ENCODE assay signal across 3 cellular contexts in genomic region chr11:105611837-105612480, GRCh38.
TF ChIP-seq lines count a peak whose summit lies in the region.

No MANE protein-coding gene starts in this region.

TF ChIP-seq in SK-N-SH, 30 proteins besides CTCF, POLR2A, EP300 and RAD21 (continued from another document):
- TF ChIP-seq, protein P1, sequence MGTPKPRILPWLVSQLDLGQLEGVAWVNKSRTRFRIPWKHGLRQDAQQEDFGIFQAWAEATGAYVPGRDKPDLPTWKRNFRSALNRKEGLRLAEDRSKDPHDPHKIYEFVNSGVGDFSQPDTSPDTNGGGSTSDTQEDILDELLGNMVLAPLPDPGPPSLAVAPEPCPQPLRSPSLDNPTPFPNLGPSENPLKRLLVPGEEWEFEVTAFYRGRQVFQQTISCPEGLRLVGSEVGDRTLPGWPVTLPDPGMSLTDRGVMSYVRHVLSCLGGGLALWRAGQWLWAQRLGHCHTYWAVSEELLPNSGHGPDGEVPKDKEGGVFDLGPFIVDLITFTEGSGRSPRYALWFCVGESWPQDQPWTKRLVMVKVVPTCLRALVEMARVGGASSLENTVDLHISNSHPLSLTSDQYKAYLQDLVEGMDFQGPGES (IDR thresholded peaks at IDR 0.05; ENCODE audit: low read depth, low read length): no peak
- TF ChIP-seq REST (IDR thresholded peaks at IDR 0.05; ENCODE audit: low read depth, low read length) (no peak), YY1 (IDR thresholded peaks at IDR 0.05; ENCODE audit: low read depth) (no peak), FOXM1 (IDR thresholded peaks at IDR 0.05; ENCODE audit: low read depth) (no peak), GABPA (IDR thresholded peaks at IDR 0.05; ENCODE audit: low read depth) (no peak), ELF1 (IDR thresholded peaks at IDR 0.05) (no peak), PBX3 (IDR thresholded peaks at IDR 0.05) (no peak), TEAD4 (IDR thresholded peaks at IDR 0.05; ENCODE audit: borderline replicate concordance, insufficient read depth) (no peak), CHD2 (IDR thresholded peaks at IDR 0.05; ENCODE audit: low read length, partially characterized antibody) (no peak)
- TF ChIP-seq, protein P2, sequence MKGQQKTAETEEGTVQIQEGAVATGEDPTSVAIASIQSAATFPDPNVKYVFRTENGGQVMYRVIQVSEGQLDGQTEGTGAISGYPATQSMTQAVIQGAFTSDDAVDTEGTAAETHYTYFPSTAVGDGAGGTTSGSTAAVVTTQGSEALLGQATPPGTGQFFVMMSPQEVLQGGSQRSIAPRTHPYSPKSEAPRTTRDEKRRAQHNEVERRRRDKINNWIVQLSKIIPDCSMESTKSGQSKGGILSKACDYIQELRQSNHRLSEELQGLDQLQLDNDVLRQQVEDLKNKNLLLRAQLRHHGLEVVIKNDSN (IDR thresholded peaks at IDR 0.05; ENCODE audit: borderline replicate concordance, low read depth): no peak

TF ChIP-seq in SK-N-SH treated with all-trans-retinoic acid at 6 μM for 48 hours, 23 proteins besides CTCF, POLR2A, EP300 and RAD21 (continued from another document):
- TF ChIP-seq, protein P3, sequence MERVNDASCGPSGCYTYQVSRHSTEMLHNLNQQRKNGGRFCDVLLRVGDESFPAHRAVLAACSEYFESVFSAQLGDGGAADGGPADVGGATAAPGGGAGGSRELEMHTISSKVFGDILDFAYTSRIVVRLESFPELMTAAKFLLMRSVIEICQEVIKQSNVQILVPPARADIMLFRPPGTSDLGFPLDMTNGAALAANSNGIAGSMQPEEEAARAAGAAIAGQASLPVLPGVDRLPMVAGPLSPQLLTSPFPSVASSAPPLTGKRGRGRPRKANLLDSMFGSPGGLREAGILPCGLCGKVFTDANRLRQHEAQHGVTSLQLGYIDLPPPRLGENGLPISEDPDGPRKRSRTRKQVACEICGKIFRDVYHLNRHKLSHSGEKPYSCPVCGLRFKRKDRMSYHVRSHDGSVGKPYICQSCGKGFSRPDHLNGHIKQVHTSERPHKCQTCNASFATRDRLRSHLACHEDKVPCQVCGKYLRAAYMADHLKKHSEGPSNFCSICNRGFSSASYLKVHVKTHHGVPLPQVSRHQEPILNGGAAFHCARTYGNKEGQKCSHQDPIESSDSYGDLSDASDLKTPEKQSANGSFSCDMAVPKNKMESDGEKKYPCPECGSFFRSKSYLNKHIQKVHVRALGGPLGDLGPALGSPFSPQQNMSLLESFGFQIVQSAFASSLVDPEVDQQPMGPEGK (CRISPR knock-in tag; IDR thresholded peaks at IDR 0.05; ENCODE audit: borderline replicate concordance): no peak
- no peak for TF ChIP-seq ARNTL (CRISPR knock-in tag; IDR thresholded peaks at IDR 0.05; ENCODE audit: borderline replicate concordance, low read depth)
- no peak for TF ChIP-seq SNAI2 (CRISPR knock-in tag; IDR thresholded peaks at IDR 0.05)
- no peak for TF ChIP-seq GLIS3 (CRISPR knock-in tag; IDR thresholded peaks at IDR 0.05)
- TF ChIP-seq ZFP30 (CRISPR knock-in tag; IDR thresholded peaks at IDR 0.05): no peak
- TF ChIP-seq OSR1 (CRISPR knock-in tag; IDR thresholded peaks at IDR 0.05): no peak
- no peak for TF ChIP-seq TOX (CRISPR knock-in tag; IDR thresholded peaks at IDR 0.05; ENCODE audit: borderline replicate concordance)
- no peak for TF ChIP-seq PPARA (CRISPR knock-in tag; IDR thresholded peaks at IDR 0.05; ENCODE audit: borderline replicate concordance)

TF ChIP-seq in WTC11, 78 proteins besides CTCF, POLR2A, EP300 and RAD21 (continued from another document):
- TF ChIP-seq FOXK1 (CRISPR knock-in tag; IDR thresholded peaks at IDR 0.05) (no peak), HMGXB4 (CRISPR knock-in tag; IDR thresholded peaks at IDR 0.05) (no peak), RELA (CRISPR knock-in tag; IDR thresholded peaks at IDR 0.05; ENCODE audit: borderline replicate concordance) (no peak), SP1 (CRISPR knock-in tag; conservative IDR thresholded peaks at IDR 0.05) (no peak)
- TF ChIP-seq, protein P4, sequence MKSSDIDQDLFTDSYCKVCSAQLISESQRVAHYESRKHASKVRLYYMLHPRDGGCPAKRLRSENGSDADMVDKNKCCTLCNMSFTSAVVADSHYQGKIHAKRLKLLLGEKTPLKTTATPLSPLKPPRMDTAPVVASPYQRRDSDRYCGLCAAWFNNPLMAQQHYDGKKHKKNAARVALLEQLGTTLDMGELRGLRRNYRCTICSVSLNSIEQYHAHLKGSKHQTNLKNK (CRISPR knock-in tag; IDR thresholded peaks at IDR 0.05): no peak
